8 cellular contexts compared by ENCODE assay signal in the genomic region with DNA sequence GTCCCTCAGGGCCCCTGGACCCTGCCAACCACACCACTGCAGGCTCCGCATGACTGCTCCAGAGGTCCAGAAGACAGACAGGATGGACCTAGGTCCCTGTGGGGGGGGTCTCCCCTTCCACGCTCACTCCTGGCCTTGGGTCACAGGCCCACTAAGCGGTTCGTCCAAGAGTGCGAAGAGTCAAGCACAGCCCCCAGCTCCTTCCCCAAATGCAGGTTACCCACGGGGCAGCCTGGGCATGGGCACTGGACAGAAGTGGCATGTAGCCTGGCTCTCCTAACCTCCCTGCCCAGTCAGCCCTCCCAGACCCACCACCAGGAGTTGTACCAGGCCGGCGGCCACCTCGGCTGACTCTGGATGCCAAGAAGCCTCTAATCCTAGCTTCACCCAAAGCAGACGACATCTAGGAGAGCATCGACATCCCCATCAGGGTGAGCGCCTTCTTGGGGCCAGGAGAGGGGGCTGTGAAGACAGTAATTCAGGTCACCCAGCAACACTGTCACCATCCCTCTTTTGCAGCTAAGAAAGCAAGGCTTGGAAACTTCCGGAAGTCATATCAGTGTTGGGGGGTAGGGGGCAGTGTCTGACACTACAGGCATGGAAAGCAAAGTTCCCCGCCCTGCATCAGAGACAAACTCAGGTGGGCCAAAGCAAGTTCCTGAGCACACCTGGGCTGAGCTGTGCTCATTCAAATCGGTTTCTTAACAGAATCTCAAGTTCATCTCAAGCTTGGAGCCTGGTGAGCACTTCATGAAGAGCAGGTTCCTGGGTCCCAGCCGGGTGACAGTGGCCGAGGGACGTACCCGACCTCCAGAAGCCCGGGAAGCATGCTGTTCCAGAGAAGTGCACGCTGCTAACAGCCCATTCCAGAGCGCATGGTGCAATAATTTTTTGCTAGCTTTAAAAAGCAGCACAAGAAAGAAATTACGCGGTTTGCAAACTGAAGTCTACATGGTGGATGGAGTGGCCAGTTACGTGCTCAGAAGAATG.
DNase-seq lines count a peak whose midpoint lies in the region; ATAC-seq and TF ChIP-seq lines count a peak whose summit lies in the region.

No MANE protein-coding gene starts in this region.

- peaks cover 96% of the 10 kb centered on the region for H3K79me2 ChIP-seq in GM23338 (replicated peaks; ENCODE audit: insufficient read depth)
- no peaks in the 10 kb centered on the region for H3K79me2 ChIP-seq in mammary epithelial cell (ENCODE audit: insufficient read depth, low read length)
- no peaks in the 10 kb centered on the region for H3K79me2 ChIP-seq in GM23248 (ENCODE audit: insufficient read depth)

- H3K4me3 ChIP-seq in GM23338 (no peak overlapping the region), spleen (no peak overlapping the region), mammary epithelial cell (replicated peaks in 1 of 3; ENCODE audit: insufficient read depth in 1 of 3, low read depth in 2 of 3, low read length in 3 of 3) (no peak overlapping the region), GM23248 (no peak overlapping the region)

- no peak overlapping the region for H3K4me2 ChIP-seq in GM23338
- H3K4me2 ChIP-seq in mammary epithelial cell (ENCODE audit: insufficient read depth, low read depth, low read length), result no peak overlapping the region
- no peak overlapping the region for H3K4me2 ChIP-seq in GM23248 (ENCODE audit: unreplicated experiment)

- H3K27me3 ChIP-seq in GM23338 (ENCODE audit: insufficient read depth) (no peaks in the 10 kb centered on the region), spleen (replicated peaks in 1 of 7) (no peaks in the 10 kb centered on the region), mammary epithelial cell (ENCODE audit: insufficient read depth, low read length) (no peaks in the 10 kb centered on the region), GM23248 (replicated peaks; ENCODE audit: insufficient read depth) (no peaks in the 10 kb centered on the region)

- no peak overlapping the region for H2AFZ ChIP-seq in GM23338
- H2AFZ ChIP-seq in mammary epithelial cell (ENCODE audit: low read depth, low read length), result no peak overlapping the region
- no peak overlapping the region for H2AFZ ChIP-seq in GM23248

- H3K9me3 ChIP-seq in T-helper 17 cell (ENCODE audit: control insufficient read depth, low read length, poor library complexity, severe bottlenecking), result no peaks in the 10 kb centered on the region
- H3K9me3 ChIP-seq in spleen, result no peaks in the 10 kb centered on the region
- no peaks in the 10 kb centered on the region for H3K9me3 ChIP-seq in mammary epithelial cell (replicated peaks; ENCODE audit: insufficient read depth, low read length)
- no peaks in the 10 kb centered on the region for H3K9me3 ChIP-seq in GM23248 (ENCODE audit: low read depth)

- TF ChIP-seq CTCF in GM23338 (conservative IDR thresholded peaks at IDR 0.05; ENCODE audit: low read depth in 2 of 2), result peak; percentile 85 to 88
- TF ChIP-seq CTCF in spleen (IDR thresholded peaks at IDR 0.05 in 8 of 11, conservative IDR thresholded peaks at IDR 0.05 in 3 of 11), result peak in 10 of 11 experiments; percentile 13 to 65 (median 51)
- no peak for TF ChIP-seq CTCF in mammary epithelial cell (conservative IDR thresholded peaks at IDR 0.05 in 1 of 2, IDR thresholded peaks at IDR 0.05 in 1 of 2; ENCODE audit: extremely low read depth in 1 of 2, insufficient read depth in 1 of 2, low read depth in 1 of 2, low read length in 2 of 2)

- H3K27me3 Mint-ChIP-seq in GM23338 (ENCODE audit: insufficient read depth, low read depth, poor library complexity) (peaks cover 13% of the 10 kb centered on the region), T-helper 17 cell (no peaks in the 10 kb centered on the region)

- H3K36me3 Mint-ChIP-seq in GM23338 (ENCODE audit: low read depth), result peaks cover 16% of the 10 kb centered on the region
- peaks cover 2% of the 10 kb centered on the region for H3K36me3 Mint-ChIP-seq in T-helper 17 cell (ENCODE audit: low read depth)

- H3K36me3 ChIP-seq in GM23338 (ENCODE audit: insufficient read depth) (no peaks in the 10 kb centered on the region), spleen (peaks cover 0 to 28% (median 0%) of the 10 kb centered on the region in 6 donors), mammary epithelial cell (ENCODE audit: insufficient read depth, low read length) (no peaks in the 10 kb centered on the region), GM23248 (ENCODE audit: low read depth) (no peaks in the 10 kb centered on the region)

- peaks cover 7% of the 10 kb centered on the region for H3K9me3 Mint-ChIP-seq in GM23338

- in situ Hi-C loops in mammary epithelial cell (cut with MboI; ENCODE audit: low sequenced_read_pairs in 2 of 2), result no loop called here
- in situ Hi-C loops in GM23248 (cut with MboI), result no loop called here

- intact Hi-C loops in spleen (cut with DNase I; ENCODE audit: low total_unique reads), result no loop called here
- intact Hi-C loops in mammary epithelial cell (cut with micrococcal nuclease), result no loop called here

- no peak for TF ChIP-seq POLR2A in spleen (IDR thresholded peaks at IDR 0.05)

- DNase-seq in GM23338 (ENCODE audit: low spot score) (peak; percentile 92), T-helper 17 cell (peak in 2 of 3 donors; percentile 40 to 57), dermis microvascular lymphatic vessel endothelial cell (ENCODE audit: low read depth in 2 of 2) (peak; percentile 5 to 31), spleen (no peak), mammary epithelial cell (no peak), GM23248 (no peak)

- peak overlapping the region; percentile 51 for H3K27ac ChIP-seq in GM23338 (ENCODE audit: low read depth)
- peak overlapping the region in 3 of 8 donors; percentile 64 to 75 (median 71) for H3K27ac ChIP-seq in spleen
- H3K27ac ChIP-seq in mammary epithelial cell (ENCODE audit: insufficient read depth, low read depth, low read length), result no peak overlapping the region
- H3K27ac ChIP-seq in GM23248, result no peak overlapping the region

- H3K27ac Mint-ChIP-seq in GM23338, result peak overlapping the region; percentile 81
- peak overlapping the region; percentile 96 for H3K27ac Mint-ChIP-seq in T-helper 17 cell

- WGBS in spleen, 5 donors, result 87 to 91% (median 89%) methylated on average over 22 to 25 of the region's 25 CpGs
- WGBS in mammary epithelial cell (ENCODE audit: low coverage, missing lambda C conversion rate), result 80% methylated on average over 22 of the region's 25 CpGs
- 86 to 88% methylated on average over 25 of the region's 25 CpGs for WGBS in GM23248 (ENCODE audit: low coverage in 1 of 2, low lambda C conversion rate in 2 of 2, missing lambda C conversion rate in 2 of 2), 2 experiments

- dilution Hi-C loops in mammary epithelial cell (cut with HindIII; ENCODE audit: low sequenced_read_pairs), result no loop called here

- H3K4me1 Mint-ChIP-seq in GM23338, result peaks cover 53% of the 10 kb centered on the region
- H3K4me1 Mint-ChIP-seq in T-helper 17 cell, result peaks cover 66% of the 10 kb centered on the region

- BruUV-seq in mammary epithelial cell (replicated peaks; lab: Mats Ljungman, UMichigan), result no TSS peak

- no peak overlapping the region for H3K4me3 Mint-ChIP-seq in GM23338
- peak overlapping the region; percentile 49 for H3K4me3 Mint-ChIP-seq in T-helper 17 cell

- peaks cover 24% of the 10 kb centered on the region for H3K4me1 ChIP-seq in GM23338 (ENCODE audit: insufficient read depth)
- peaks cover 35 to 100% (median 91%) of the 10 kb centered on the region in 6 donors for H3K4me1 ChIP-seq in spleen
- no peaks in the 10 kb centered on the region for H3K4me1 ChIP-seq in mammary epithelial cell (ENCODE audit: insufficient read depth, low read length)
- H3K4me1 ChIP-seq in GM23248 (ENCODE audit: insufficient read depth), result peaks cover 6% of the 10 kb centered on the region; the same call in 1 of the 2 replicates

- H3K9me2 ChIP-seq in GM23338 (ENCODE audit: insufficient read depth), result no peaks in the 10 kb centered on the region
- H3K9me2 ChIP-seq in GM23248 (ENCODE audit: insufficient read depth), result no peaks in the 10 kb centered on the region

- ATAC-seq in GM23338 (peak; percentile 75), T-helper 17 cell (peak; percentile 81), GM18502 (IDR thresholded peaks at IDR 0.05; ENCODE audit: poor library complexity, unreplicated experiment) (no peak), HG03460 (IDR thresholded peaks at IDR 0.05; ENCODE audit: unreplicated experiment) (no peak)

- no peak overlapping the region for H3K9ac ChIP-seq in mammary epithelial cell (ENCODE audit: insufficient read depth, low read length)
- no peak overlapping the region for H3K9ac ChIP-seq in GM23248

- H4K20me1 ChIP-seq in GM23338 (replicated peaks; ENCODE audit: insufficient read depth), result peaks cover 3% of the 10 kb centered on the region; the same call in 1 of the 2 replicates
- no peaks in the 10 kb centered on the region for H4K20me1 ChIP-seq in mammary epithelial cell (ENCODE audit: insufficient read depth, low read length)
- no peaks in the 10 kb centered on the region for H4K20me1 ChIP-seq in GM23248 (ENCODE audit: insufficient read depth)

- H3F3A ChIP-seq in GM23338 (replicated peaks; ENCODE audit: low read depth) (0 out of 2 replicates have a peak, but pooled peaks cover 2% of the 10 kb centered on the region), GM23248 (ENCODE audit: insufficient read depth) (no peaks in the 10 kb centered on the region)

- CTCF ChIA-PET in mammary epithelial cell (lab: Charles Lee; ENCODE audit: low non-redundant PET), result interaction anchor here (0.6 kb wide), 1 partner anchor 9 kb away, joined by 4 read pairs; no protein-coding TSS in a partner anchor

TF ChIP-seq in GM23338, 12 proteins besides CTCF, POLR2A, EP300 and RAD21:
- TF ChIP-seq ZNF114 (CRISPR knock-in tag; IDR thresholded peaks at IDR 0.05) (no peak), CREB1 (CRISPR knock-in tag; IDR thresholded peaks at IDR 0.05; ENCODE audit: low read depth) (0 out of 2 replicates have a peak, but pooled peaks have one; percentile 14), NANOG (IDR thresholded peaks at IDR 0.05; ENCODE audit: borderline replicate concordance) (no peak)

Comparison
In these comparisons a context has a peak if more than half of its experiments do, and no peak if none do; other contexts are left out.
1. ATAC-seq: peak in GM23338 (single experiment) and T-helper 17 cell (single experiment); none in GM18502 (single experiment) and HG03460 (single experiment).
2. DNase-seq: peak in GM23338 (single experiment), T-helper 17 cell (2 of 3) and dermis microvascular lymphatic vessel endothelial cell (2 of 2); none in spleen (single experiment), mammary epithelial cell (single experiment) and GM23248 (single experiment).
3. CTCF ChIP-seq: peak in GM23338 (2 of 2) and spleen (10 of 11); none in mammary epithelial cell (0 of 2).